Comparison of ENCODE assay signal across 8 cellular contexts in genomic region chr13:48334534-48335127, GRCh38. TPM values are rescaled to one million over a fixed set of nuclear protein-coding genes. Genes with fewer than 3 reads are reported as not detected.
A peak's percentile ranks its signal among the peaks of the same experiment; 100 is the strongest.
DNase-seq lines count a peak whose midpoint lies in the region; ATAC-seq, FAIRE-seq and TF ChIP-seq lines count a peak whose summit lies in the region.

No MANE protein-coding gene starts in this region.

- H3K9ac ChIP-seq in endothelial cell of umbilical vein (replicated peaks; ENCODE audit: extremely low read depth, insufficient read depth, low read length) (no peak overlapping the region), neural cell (ENCODE audit: low read length) (no peak overlapping the region)

- H4K20me1 ChIP-seq in endothelial cell of umbilical vein (replicated peaks; ENCODE audit: control insufficient read depth, extremely low read depth, insufficient read depth, low read length) (no peaks in the 10 kb centered on the region), neural cell (ENCODE audit: insufficient read depth) (no peaks in the 10 kb centered on the region)

- H3K4me2 ChIP-seq in endothelial cell of umbilical vein (ENCODE audit: insufficient read depth, low read length): no peak overlapping the region
- H3K4me2 ChIP-seq in neural cell (ENCODE audit: low read length): no peak overlapping the region

- TF ChIP-seq POLR2A in Peyer's patch (IDR thresholded peaks at IDR 0.05): no peak
- no peak for TF ChIP-seq POLR2A in endothelial cell of umbilical vein (IDR thresholded peaks at IDR 0.05; ENCODE audit: low read depth, low read length)

- H3K79me2 ChIP-seq in endothelial cell of umbilical vein (ENCODE audit: control insufficient read depth, insufficient read depth, low read length): peaks cover 2% of the 10 kb centered on the region
- no peaks in the 10 kb centered on the region for H3K79me2 ChIP-seq in neural cell (replicated peaks; ENCODE audit: insufficient read depth, low read length)

- no peaks in the 10 kb centered on the region for H3F3A ChIP-seq in neural cell (ENCODE audit: insufficient read depth, low read length, poor library complexity, severe bottlenecking)

- dilution Hi-C loops in endothelial cell of umbilical vein (cut with MboI; ENCODE audit: extremely low pct_ligation_motif_present, low sequenced_read_pairs): no loop called here

- no peaks in the 10 kb centered on the region for H3K9me1 ChIP-seq in endothelial cell of umbilical vein (replicated peaks; ENCODE audit: control insufficient read depth, extremely low read depth, insufficient read depth, low read length)

- CTCF ChIA-PET in AG04450 (lab: Charles Lee): interaction anchor here (0.7 to 5.5 kb wide), 9 partner anchors 10 to 434 kb away, joined by 3 to 182 read pairs (median 4); no protein-coding TSS in a partner anchor
- CTCF ChIA-PET in endothelial cell of umbilical vein (lab: Charles Lee): interaction anchor here (0.6 to 5.7 kb wide), 44 partner anchors 8 to 434 kb away, joined by 3 to 393 read pairs (median 4); partner anchors contain the start of genes ITM2B, LPAR6, NUDT15 and RCBTB2

- TF ChIP-seq CTCF in AG04450 (IDR thresholded peaks at IDR 0.05; ENCODE audit: low read depth, low read length) (peak; percentile 54), GM12874 (IDR thresholded peaks at IDR 0.05; ENCODE audit: insufficient read depth, low read depth, low read length) (peak; percentile 25; the same call in 1 of the 2 replicates), Peyer's patch (IDR thresholded peaks at IDR 0.05) (peak; percentile 32 to 74 (median 57)), endothelial cell of umbilical vein (IDR thresholded peaks at IDR 0.05; ENCODE audit: extremely low read depth in 1 of 2, insufficient read depth in 1 of 2, low read depth in 1 of 2, low read length in 2 of 2) (peak; percentile 11 to 27), neural cell (IDR thresholded peaks at IDR 0.05; ENCODE audit: poor library complexity, severe bottlenecking) (peak; percentile 41)

- no peaks in the 10 kb centered on the region for H3K9me2 ChIP-seq in neural cell (ENCODE audit: insufficient read depth, low read length)

- intact Hi-C loops in endothelial cell of umbilical vein (cut with micrococcal nuclease): loop anchor here (1.0 to 2.0 kb wide), 4 partner anchors 66 to 435 kb away; no protein-coding TSS in a partner anchor

- BruUV-seq in endothelial cell of umbilical vein (replicated peaks; lab: Mats Ljungman, UMichigan): no TSS peak

- H3K27me3 ChIP-seq in AG04450 (ENCODE audit: control insufficient read depth, insufficient read depth, low read length): no peaks in the 10 kb centered on the region
- H3K27me3 ChIP-seq in Peyer's patch: no peaks in the 10 kb centered on the region
- no peaks in the 10 kb centered on the region for H3K27me3 ChIP-seq in endothelial cell of umbilical vein (ENCODE audit: control insufficient read depth in 2 of 2, insufficient read depth in 2 of 2, low read length in 2 of 2)
- H3K27me3 ChIP-seq in neural cell (ENCODE audit: insufficient read depth, low read depth, low read length): no peaks in the 10 kb centered on the region
- H3K27me3 ChIP-seq in H7 (ENCODE audit: control insufficient read depth, insufficient read depth, low read length): no peaks in the 10 kb centered on the region

- no peak for TF ChIP-seq EP300 in neural cell (conservative IDR thresholded peaks at IDR 0.05; ENCODE audit: poor library complexity, severe bottlenecking)

- H3K36me3 ChIP-seq in Peyer's patch (peaks cover 0 to 9% (median 0%) of the 10 kb centered on the region in 3 donors), endothelial cell of umbilical vein (ENCODE audit: control insufficient read depth in 2 of 2, extremely low read depth in 1 of 2, insufficient read depth in 2 of 2, low read length in 2 of 2) (no peaks in the 10 kb centered on the region), neural cell (ENCODE audit: insufficient read depth, low read length) (no peaks in the 10 kb centered on the region), H7 (replicated peaks; ENCODE audit: control insufficient read depth, insufficient read depth, low read length) (0 out of 2 replicates have a peak, but pooled peaks cover 1% of the 10 kb centered on the region)

- FAIRE-seq in endothelial cell of umbilical vein (lab: Jason Lieb, UNC): no peak

- no peak for TF ChIP-seq RAD21 in neural cell (conservative IDR thresholded peaks at IDR 0.05)

- H3K4me3 ChIP-seq in AG04450 (ENCODE audit: low read depth, low read length) (no peak overlapping the region), Peyer's patch (no peak overlapping the region), endothelial cell of umbilical vein (replicated peaks in 1 of 3; ENCODE audit: insufficient read depth in 1 of 3, low read depth in 1 of 3, low read length in 3 of 3) (no peak overlapping the region), neural cell (ENCODE audit: low read length) (no peak overlapping the region), H7 (ENCODE audit: insufficient read depth, low read depth, low read length) (no peak overlapping the region)

- peaks cover 7% of the 10 kb centered on the region for H3K9me3 ChIP-seq in AG04450 (ENCODE audit: control insufficient read depth, insufficient read depth, low read length)
- H3K9me3 ChIP-seq in Peyer's patch: no peaks in the 10 kb centered on the region
- H3K9me3 ChIP-seq in endothelial cell of umbilical vein (replicated peaks; ENCODE audit: control insufficient read depth, insufficient read depth, low read length): no peaks in the 10 kb centered on the region
- H3K9me3 ChIP-seq in neural cell (ENCODE audit: low read length): no peaks in the 10 kb centered on the region

- H3K27ac ChIP-seq in AG04450 (ENCODE audit: low read depth, low read length) (no peak overlapping the region), Peyer's patch (no peak overlapping the region), endothelial cell of umbilical vein (ENCODE audit: insufficient read depth, low read depth, low read length) (no peak overlapping the region), neural cell (ENCODE audit: low read length) (no peak overlapping the region)

- H2AFZ ChIP-seq in endothelial cell of umbilical vein (ENCODE audit: low read depth, low read length) (no peak overlapping the region), neural cell (ENCODE audit: low read depth, low read length) (no peak overlapping the region)

- POLR2A ChIA-PET in AG04450 (lab: Yijun Ruan, JAX): interaction anchor here (1.0 kb wide), 1 partner anchor 247 kb away, joined by 3 read pairs; no protein-coding TSS in a partner anchor
- POLR2A ChIA-PET in endothelial cell of umbilical vein (lab: Charles Lee): interaction anchor here (1.0 kb wide), 1 partner anchor 245 kb away, joined by 3 read pairs; no protein-coding TSS in a partner anchor

- no peak for ATAC-seq in HG03354 (IDR thresholded peaks at IDR 0.05; ENCODE audit: poor library complexity, severe bottlenecking, unreplicated experiment)

- DNase-seq in AG04450 (ENCODE audit: low read depth, low spot score) (no peak), Peyer's patch (no peak), endothelial cell of umbilical vein (ENCODE audit: low read depth, low spot score) (peak; percentile 71), iPS-NIHi11 (ENCODE audit: low spot score) (no peak), H7 (no peak)

- H3K4me1 ChIP-seq in Peyer's patch (no peaks in the 10 kb centered on the region), endothelial cell of umbilical vein (ENCODE audit: control insufficient read depth, extremely low read depth, insufficient read depth, low read length) (no peaks in the 10 kb centered on the region)

TF ChIP-seq in endothelial cell of umbilical vein, 7 proteins besides CTCF, POLR2A, EP300 and RAD21 (continues in another document):
- TF ChIP-seq EZH2 (IDR thresholded peaks at IDR 0.05; ENCODE audit: borderline replicate concordance, low read depth, low read length, severe bottlenecking) (no peak), GATA2 (IDR thresholded peaks at IDR 0.05; ENCODE audit: insufficient read depth, insufficient read length, low read depth, low read length) (no peak), FOS (IDR thresholded peaks at IDR 0.05; ENCODE audit: borderline replicate concordance, insufficient read depth, low read length) (no peak), MAX (IDR thresholded peaks at IDR 0.05; ENCODE audit: insufficient read depth, insufficient read length) (no peak), MYC (IDR thresholded peaks at IDR 0.05; ENCODE audit: low read depth, low read length) (no peak), JUN (IDR thresholded peaks at IDR 0.05; ENCODE audit: borderline replicate concordance, insufficient read depth, insufficient read length, low read depth) (no peak)

TF ChIP-seq in neural cell, 6 proteins besides CTCF, POLR2A, EP300 and RAD21 (continues in another document):
- no peak for TF ChIP-seq POLR2AphosphoS5 (IDR thresholded peaks at IDR 0.05)
- TF ChIP-seq TAF1 (IDR thresholded peaks at IDR 0.05; ENCODE audit: low read depth): no peak
- TF ChIP-seq SMC3 (conservative IDR thresholded peaks at IDR 0.05; ENCODE audit: poor library complexity): no peak
- no peak for TF ChIP-seq EZH2 (IDR thresholded peaks at IDR 0.05; ENCODE audit: borderline replicate concordance, insufficient read depth, low read length, poor library complexity, severe bottlenecking)

RNA-seq across cellular contexts. Expression of gene RB1, which starts 31.1 kb away (rescaled TPM):
- polyA plus RNA-seq in AG04450 (2011; rRNA removed) (20.3 and 27.3 TPM in 2 replicates), endothelial cell of umbilical vein (5.3 and 8.0 TPM in 2 replicates), neural cell (20.9 and 29.5 TPM in 2 replicates)
- polyA minus RNA-seq in AG04450 (2011; rRNA and poly(A)+ RNA removed): 7.0 and 12.0 TPM in 2 replicates
- total RNA-seq in Peyer's patch (10 to 100 TPM; 18.2 to 79.2 (median 22.7) TPM), endothelial cell of umbilical vein (34.8 and 41.2 TPM in 2 replicates)
- polyA plus RNA-seq in endothelial cell of umbilical vein (2011; cell fraction: cytosol; rRNA removed): 14.3 and 14.6 TPM in 2 replicates
- 14.1 and 15.9 TPM in 2 replicates for polyA plus RNA-seq in endothelial cell of umbilical vein (2011; cell fraction: nucleus; rRNA removed)
- polyA plus RNA-seq in endothelial cell of umbilical vein (2012): 15.0 and 22.0 TPM in 2 replicates
- polyA minus RNA-seq in endothelial cell of umbilical vein (12.5 and 15.2 TPM in 2 replicates), neural cell (42.9 and 47.5 TPM in 2 replicates)
- polyA minus RNA-seq in endothelial cell of umbilical vein (2011; cell fraction: cytosol; rRNA and poly(A)+ RNA removed): 11.2 TPM
- polyA minus RNA-seq in endothelial cell of umbilical vein (2011; cell fraction: nucleus; rRNA and poly(A)+ RNA removed): 20.2 and 22.2 TPM in 2 replicates
- 14.7 and 17.0 TPM in 2 replicates for total RNA-seq in H7 (2014; rRNA removed; shearing (Covaris generic))
